Comparison of ENCODE assay signal across 1 cellular context in genomic region chr5:96934695-96935555, GRCh38.
A peak's percentile ranks its signal among the peaks of the same experiment; 100 is the strongest.
TF ChIP-seq lines count a peak whose summit lies in the region.

No MANE protein-coding gene starts in this region.

TF ChIP-seq in HepG2, 621 proteins besides CTCF, POLR2A, EP300 and RAD21 (continued from another document and continues in another):
- TF ChIP-seq HMGXB3 (CRISPR knock-in tag; IDR thresholded peaks at IDR 0.05; ENCODE audit: borderline replicate concordance) = 0 out of 2 replicates have a peak, but pooled peaks have one; percentile 44
- TF ChIP-seq CBX5 (CRISPR knock-in tag; IDR thresholded peaks at IDR 0.05; ENCODE audit: borderline replicate concordance) = 0 out of 2 replicates have a peak, but pooled peaks have one; percentile 56
- peak; percentile 12 for TF ChIP-seq FOSL2 (CRISPR knock-in tag; IDR thresholded peaks at IDR 0.05)
- peak; percentile 50 for TF ChIP-seq ZSCAN20 (CRISPR knock-in tag; IDR thresholded peaks at IDR 0.05; ENCODE audit: borderline replicate concordance)
- TF ChIP-seq NR3C1 (CRISPR knock-in tag; IDR thresholded peaks at IDR 0.05) = no peak
- TF ChIP-seq ZNF138 (CRISPR knock-in tag; IDR thresholded peaks at IDR 0.05; ENCODE audit: low read depth) = peak; percentile 26; the same call in 1 of the 2 replicates
- no peak for TF ChIP-seq ZNF790 (CRISPR knock-in tag; IDR thresholded peaks at IDR 0.05; ENCODE audit: borderline replicate concordance)
- TF ChIP-seq, protein P1, sequence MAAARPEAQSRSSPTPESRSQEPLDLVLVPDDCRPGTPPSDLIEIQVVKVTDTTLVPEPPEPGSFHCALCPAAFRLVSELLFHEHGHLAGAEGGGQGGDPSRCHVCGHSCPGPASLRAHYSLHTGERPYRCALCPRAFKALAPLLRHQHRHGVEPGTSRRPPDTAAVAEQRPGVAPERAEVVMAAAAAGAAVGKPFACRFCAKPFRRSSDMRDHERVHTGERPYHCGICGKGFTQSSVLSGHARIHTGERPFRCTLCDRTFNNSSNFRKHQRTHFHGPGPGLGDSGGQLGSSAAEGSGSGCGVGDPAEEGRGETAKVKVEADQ (CRISPR knock-in tag; IDR thresholded peaks at IDR 0.05; ENCODE audit: borderline replicate concordance) = peak; percentile 80
- no peak for TF ChIP-seq ZNF512 (CRISPR knock-in tag; IDR thresholded peaks at IDR 0.05)
- TF ChIP-seq KLF15 (CRISPR knock-in tag; IDR thresholded peaks at IDR 0.05; ENCODE audit: borderline replicate concordance) = 0 out of 2 replicates have a peak, but pooled peaks have one; percentile 8
- peak; percentile 83 for TF ChIP-seq ZNF883 (CRISPR knock-in tag; IDR thresholded peaks at IDR 0.05; ENCODE audit: not compliant biosample characterization)
- TF ChIP-seq, protein P2, sequence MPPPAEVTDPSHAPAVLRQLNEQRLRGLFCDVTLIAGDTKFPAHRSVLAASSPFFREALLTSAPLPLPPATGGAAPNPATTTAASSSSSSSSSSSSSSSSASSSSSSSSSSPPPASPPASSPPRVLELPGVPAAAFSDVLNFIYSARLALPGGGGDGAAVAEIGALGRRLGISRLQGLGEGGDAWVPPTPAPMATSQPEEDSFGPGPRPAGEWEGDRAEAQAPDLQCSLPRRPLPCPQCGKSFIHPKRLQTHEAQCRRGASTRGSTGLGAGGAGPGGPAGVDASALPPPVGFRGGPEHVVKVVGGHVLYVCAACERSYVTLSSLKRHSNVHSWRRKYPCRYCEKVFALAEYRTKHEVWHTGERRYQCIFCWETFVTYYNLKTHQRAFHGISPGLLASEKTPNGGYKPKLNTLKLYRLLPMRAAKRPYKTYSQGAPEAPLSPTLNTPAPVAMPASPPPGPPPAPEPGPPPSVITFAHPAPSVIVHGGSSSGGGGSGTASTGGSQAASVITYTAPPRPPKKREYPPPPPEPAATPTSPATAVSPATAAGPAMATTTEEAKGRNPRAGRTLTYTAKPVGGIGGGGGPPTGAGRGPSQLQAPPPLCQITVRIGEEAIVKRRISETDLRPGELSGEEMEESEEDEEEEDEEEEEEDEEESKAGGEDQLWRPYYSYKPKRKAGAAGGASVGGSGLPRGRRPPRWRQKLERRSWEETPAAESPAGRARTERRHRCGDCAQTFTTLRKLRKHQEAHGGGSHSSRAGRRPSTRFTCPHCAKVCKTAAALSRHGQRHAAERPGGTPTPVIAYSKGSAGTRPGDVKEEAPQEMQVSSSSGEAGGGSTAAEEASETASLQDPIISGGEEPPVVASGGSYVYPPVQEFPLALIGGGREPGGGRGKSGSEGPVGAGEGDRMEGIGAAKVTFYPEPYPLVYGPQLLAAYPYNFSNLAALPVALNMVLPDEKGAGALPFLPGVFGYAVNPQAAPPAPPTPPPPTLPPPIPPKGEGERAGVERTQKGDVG (CRISPR knock-in tag; IDR thresholded peaks at IDR 0.05; ENCODE audit: borderline replicate concordance) = no peak
- TF ChIP-seq ZNF256 (CRISPR knock-in tag; conservative IDR thresholded peaks at IDR 0.05) = peak; percentile 48; the same call in 1 of the 2 replicates
- TF ChIP-seq ZNF235 (CRISPR knock-in tag; IDR thresholded peaks at IDR 0.05; ENCODE audit: borderline replicate concordance) = no peak
- TF ChIP-seq ZNF577 (CRISPR knock-in tag; IDR thresholded peaks at IDR 0.05; ENCODE audit: borderline replicate concordance, low read depth) = no peak
- TF ChIP-seq ZNF431 (CRISPR knock-in tag; IDR thresholded peaks at IDR 0.05; ENCODE audit: borderline replicate concordance, low read depth) = peak; percentile 64; the same call in 1 of the 2 replicates
- TF ChIP-seq KDM4B (CRISPR knock-in tag; IDR thresholded peaks at IDR 0.05) = peak; percentile 84; the same call in 1 of the 2 replicates
- peak; percentile 87; the same call in 1 of the 2 replicates for TF ChIP-seq KLF12 (CRISPR knock-in tag; IDR thresholded peaks at IDR 0.05; ENCODE audit: borderline replicate concordance)
- no peak for TF ChIP-seq ATF6 (CRISPR knock-in tag; conservative IDR thresholded peaks at IDR 0.05)
- TF ChIP-seq EHMT2 (IDR thresholded peaks at IDR 0.05; ENCODE audit: borderline replicate concordance, low read depth, low read length) = no peak
- peak; percentile 31 for TF ChIP-seq ELF1 (CRISPR knock-in tag; IDR thresholded peaks at IDR 0.05)
- TF ChIP-seq BHLHE40 (IDR thresholded peaks at IDR 0.05; ENCODE audit: low read length) = peak; percentile 46
- TF ChIP-seq, protein P3, sequence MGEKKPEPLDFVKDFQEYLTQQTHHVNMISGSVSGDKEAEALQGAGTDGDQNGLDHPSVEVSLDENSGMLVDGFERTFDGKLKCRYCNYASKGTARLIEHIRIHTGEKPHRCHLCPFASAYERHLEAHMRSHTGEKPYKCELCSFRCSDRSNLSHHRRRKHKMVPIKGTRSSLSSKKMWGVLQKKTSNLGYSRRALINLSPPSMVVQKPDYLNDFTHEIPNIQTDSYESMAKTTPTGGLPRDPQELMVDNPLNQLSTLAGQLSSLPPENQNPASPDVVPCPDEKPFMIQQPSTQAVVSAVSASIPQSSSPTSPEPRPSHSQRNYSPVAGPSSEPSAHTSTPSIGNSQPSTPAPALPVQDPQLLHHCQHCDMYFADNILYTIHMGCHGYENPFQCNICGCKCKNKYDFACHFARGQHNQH (CRISPR knock-in tag; IDR thresholded peaks at IDR 0.05) = peak; percentile 91
- peak; percentile 38 for TF ChIP-seq RXRB (CRISPR knock-in tag; IDR thresholded peaks at IDR 0.05; ENCODE audit: borderline replicate concordance)
- TF ChIP-seq, protein P4, sequence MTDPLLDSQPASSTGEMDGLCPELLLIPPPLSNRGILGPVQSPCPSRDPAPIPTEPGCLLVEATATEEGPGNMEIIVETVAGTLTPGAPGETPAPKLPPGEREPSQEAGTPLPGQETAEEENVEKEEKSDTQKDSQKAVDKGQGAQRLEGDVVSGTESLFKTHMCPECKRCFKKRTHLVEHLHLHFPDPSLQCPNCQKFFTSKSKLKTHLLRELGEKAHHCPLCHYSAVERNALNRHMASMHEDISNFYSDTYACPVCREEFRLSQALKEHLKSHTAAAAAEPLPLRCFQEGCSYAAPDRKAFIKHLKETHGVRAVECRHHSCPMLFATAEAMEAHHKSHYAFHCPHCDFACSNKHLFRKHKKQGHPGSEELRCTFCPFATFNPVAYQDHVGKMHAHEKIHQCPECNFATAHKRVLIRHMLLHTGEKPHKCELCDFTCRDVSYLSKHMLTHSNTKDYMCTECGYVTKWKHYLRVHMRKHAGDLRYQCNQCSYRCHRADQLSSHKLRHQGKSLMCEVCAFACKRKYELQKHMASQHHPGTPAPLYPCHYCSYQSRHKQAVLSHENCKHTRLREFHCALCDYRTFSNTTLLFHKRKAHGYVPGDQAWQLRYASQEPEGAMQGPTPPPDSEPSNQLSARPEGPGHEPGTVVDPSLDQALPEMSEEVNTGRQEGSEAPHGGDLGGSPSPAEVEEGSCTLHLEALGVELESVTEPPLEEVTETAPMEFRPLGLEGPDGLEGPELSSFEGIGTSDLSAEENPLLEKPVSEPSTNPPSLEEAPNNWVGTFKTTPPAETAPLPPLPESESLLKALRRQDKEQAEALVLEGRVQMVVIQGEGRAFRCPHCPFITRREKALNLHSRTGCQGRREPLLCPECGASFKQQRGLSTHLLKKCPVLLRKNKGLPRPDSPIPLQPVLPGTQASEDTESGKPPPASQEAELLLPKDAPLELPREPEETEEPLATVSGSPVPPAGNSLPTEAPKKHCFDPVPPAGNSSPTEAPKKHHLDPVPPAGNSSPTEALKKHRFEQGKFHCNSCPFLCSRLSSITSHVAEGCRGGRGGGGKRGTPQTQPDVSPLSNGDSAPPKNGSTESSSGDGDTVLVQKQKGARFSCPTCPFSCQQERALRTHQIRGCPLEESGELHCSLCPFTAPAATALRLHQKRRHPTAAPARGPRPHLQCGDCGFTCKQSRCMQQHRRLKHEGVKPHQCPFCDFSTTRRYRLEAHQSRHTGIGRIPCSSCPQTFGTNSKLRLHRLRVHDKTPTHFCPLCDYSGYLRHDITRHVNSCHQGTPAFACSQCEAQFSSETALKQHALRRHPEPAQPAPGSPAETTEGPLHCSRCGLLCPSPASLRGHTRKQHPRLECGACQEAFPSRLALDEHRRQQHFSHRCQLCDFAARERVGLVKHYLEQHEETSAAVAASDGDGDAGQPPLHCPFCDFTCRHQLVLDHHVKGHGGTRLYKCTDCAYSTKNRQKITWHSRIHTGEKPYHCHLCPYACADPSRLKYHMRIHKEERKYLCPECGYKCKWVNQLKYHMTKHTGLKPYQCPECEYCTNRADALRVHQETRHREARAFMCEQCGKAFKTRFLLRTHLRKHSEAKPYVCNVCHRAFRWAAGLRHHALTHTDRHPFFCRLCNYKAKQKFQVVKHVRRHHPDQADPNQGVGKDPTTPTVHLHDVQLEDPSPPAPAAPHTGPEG (CRISPR knock-in tag; IDR thresholded peaks at IDR 0.05) = peak; percentile 100
- 0 out of 2 replicates have a peak, but pooled peaks have one; percentile 12 for TF ChIP-seq ZSCAN9 (CRISPR knock-in tag; IDR thresholded peaks at IDR 0.05; ENCODE audit: borderline replicate concordance)
- no peak for TF ChIP-seq STAT5B (CRISPR knock-in tag; IDR thresholded peaks at IDR 0.05)
- no peak; the same call in 1 of the 2 replicates for TF ChIP-seq RBAK (CRISPR knock-in tag; IDR thresholded peaks at IDR 0.05)
- TF ChIP-seq ZXDC (CRISPR knock-in tag; IDR thresholded peaks at IDR 0.05) = peak; percentile 76; the same call in 1 of the 2 replicates
- no peak for TF ChIP-seq ZNF274 (CRISPR knock-in tag; IDR thresholded peaks at IDR 0.05)
- peak; percentile 88 for TF ChIP-seq SRY (CRISPR knock-in tag; IDR thresholded peaks at IDR 0.05)
- TF ChIP-seq GFI1 (CRISPR knock-in tag; IDR thresholded peaks at IDR 0.05; ENCODE audit: borderline replicate concordance) = no peak; the same call in 1 of the 2 replicates
- TF ChIP-seq HNRNPUL1 (IDR thresholded peaks at IDR 0.05; ENCODE audit: low read depth, low read length) = peak; percentile 87
- TF ChIP-seq ZSCAN25 (CRISPR knock-in tag; IDR thresholded peaks at IDR 0.05) = peak; percentile 86
- no peak for TF ChIP-seq ZNF343 (CRISPR knock-in tag; IDR thresholded peaks at IDR 0.05)
- TF ChIP-seq ZNF3 (CRISPR knock-in tag; IDR thresholded peaks at IDR 0.05) = no peak; the same call in 1 of the 2 replicates
- no peak for TF ChIP-seq GTF2F1 (IDR thresholded peaks at IDR 0.05; ENCODE audit: low read length)
